8 cellular contexts compared by ENCODE assay signal in genomic region chr13:39037880-39038568, GRCh38. TPM values are rescaled to one million over a fixed set of nuclear protein-coding genes. Genes with fewer than 3 reads are reported as not detected.
DNase-seq lines count a peak whose midpoint lies in the region; ATAC-seq and TF ChIP-seq lines count a peak whose summit lies in the region.

TSS of gene NHLRC3 (plus strand) at chr13:39038456. CDS start at chr13:39038640, 184 bp downstream.
TSS of gene PROSER1 (minus strand) at chr13:39038089. CDS start at chr13:39037242, 847 bp downstream.

- no peaks in the 10 kb centered on the region for H3K27me3 ChIP-seq in A673 (replicated peaks; ENCODE audit: insufficient read depth, low read depth, low read length, poor library complexity)

- H3K4me1 ChIP-seq in A673 (ENCODE audit: insufficient read depth, low read length, poor library complexity, severe bottlenecking), result peaks cover 21% of the 10 kb centered on the region

- no TSS peak for BruUV-seq in A673 (replicated peaks; lab: Mats Ljungman, UMichigan)

- intact Hi-C loops in A673 (cut with micrococcal nuclease; ENCODE audit: unreplicated experiment), result loop anchor here (5.0 to 10.0 kb wide), 2 partner anchors 373 to 634 kb away; no protein-coding TSS in a partner anchor

- POLR2A ChIA-PET in A673 (lab: Charles Lee; ENCODE audit: low non-redundant PET), result no interaction called here

- DNase-seq in A673 (ENCODE audit: low spot score), result peak; percentile 90
- DNase-seq in NCI-H345 (lab: John Stamatoyannopoulos, UW), result peak; percentile 90
- peak; percentile 57 to 68 (median 62) for DNase-seq in activated CD4-positive, CD25-positive, alpha-beta regulatory T cell (lab: John Stamatoyannopoulos, UW)
- DNase-seq in central memory CD4-positive, alpha-beta T cell, result peak; percentile 83
- DNase-seq in iris pigment epithelial cell (ENCODE audit: low read depth), result peak; percentile 83
- DNase-seq in stimulated activated CD4-positive, alpha-beta T cell treated with anti-CD3 and anti-CD28 coated beads, Interleukin-12 subunit alpha, Interleukin-12 subunit beta, amount 100 ng/mL, for 24 hours (ENCODE audit: low read depth in 2 of 2), result peak; percentile 63 to 73

- H3K4me3 ChIP-seq in A673 (ENCODE audit: low read depth, low read length, poor library complexity, severe bottlenecking), result peak within 1 kb of the TSS; percentile 89

- ATAC-seq in GM18868 (IDR thresholded peaks at IDR 0.05; ENCODE audit: unreplicated experiment), result peak; percentile 68
- ATAC-seq in HG03135 (IDR thresholded peaks at IDR 0.05; ENCODE audit: unreplicated experiment), result peak; percentile 73

- peak within 1 kb of the TSS; percentile 82 for H3K27ac ChIP-seq in A673 (ENCODE audit: low read depth, low read length, poor library complexity, severe bottlenecking)

- no peaks in the 10 kb centered on the region for H3K36me3 ChIP-seq in A673 (ENCODE audit: insufficient read depth, low read length, poor library complexity, severe bottlenecking)

- no peaks in the 10 kb centered on the region for H3K9me3 ChIP-seq in A673 (ENCODE audit: low read depth, low read length, poor library complexity, severe bottlenecking)

- TF ChIP-seq CTCF in A673 (conservative IDR thresholded peaks at IDR 0.05; ENCODE audit: low read depth, low read length), result no peak

- CTCF ChIA-PET in A673 (lab: Charles Lee), result interaction anchor here (1.1 to 1.3 kb wide), 2 partner anchors 13 to 578 kb away, joined by 4 to 5 read pairs; no protein-coding TSS in a partner anchor

RNA-seq across cellular contexts. Expression of gene NHLRC3, which starts in this region (rescaled TPM):
- total RNA-seq in A673 (2021), result 12.3 and 17.4 TPM in 2 replicates

RNA-seq across cellular contexts. Expression of gene PROSER1, which starts in this region (rescaled TPM):
- total RNA-seq in A673 (2021), result 58.5 and 58.7 TPM in 2 replicates

Comparison
In these comparisons a context has a peak if more than half of its experiments do, and no peak if none do; other contexts are left out.
1. Peak in every context shown above with its lines: DNase-seq, ATAC-seq, H3K4me3 ChIP-seq and H3K27ac ChIP-seq.